Comparison of ENCODE assay signal across 1 cellular context in genomic region chr17:9646556-9646905, GRCh38.
TF ChIP-seq lines count a peak whose summit lies in the region.

No MANE protein-coding gene starts in this region.

TF ChIP-seq in HepG2, 621 proteins besides CTCF, POLR2A, EP300 and RAD21 (continued from another document):
- TF ChIP-seq ZNF646 (CRISPR knock-in tag; IDR thresholded peaks at IDR 0.05) (no peak), KMT2A (CRISPR knock-in tag; IDR thresholded peaks at IDR 0.05) (no peak)
